Comparison of ENCODE assay signal across 8 cellular contexts in genomic region chr6:87949194-87949593, GRCh38.
"Had no signal": no experiment of that assay in that cellular context is flagged by ENCODE, and none has a peak within 500 bp of the region (broad histone marks: within the 10 kb centered on the region; RNA-seq: fewer than 3 reads in every experiment).

No MANE protein-coding gene starts in this region.

- H3K4me3 ChIP-seq: GM12878 had no signal

- DNase-seq: GDM1, GF-D8 had no signal

- ATAC-seq: GM12878 had no signal

- FAIRE-seq: G401.6, GM12878, GM12891, GM12892, GM18507, GM19239 had no signal
